1 cellular context compared by ENCODE assay signal in genomic region chr7:83629117-83629880, GRCh38.
TF ChIP-seq lines count a peak whose summit lies in the region.

No MANE protein-coding gene starts in this region.

TF ChIP-seq in H1, 55 proteins besides CTCF, POLR2A, EP300 and RAD21:
- TF ChIP-seq ASH2L (IDR thresholded peaks at IDR 0.05; ENCODE audit: low read length): peak; percentile 52
- no peak for TF ChIP-seq BRCA1 (IDR thresholded peaks at IDR 0.05; ENCODE audit: low read depth, low read length)
- no peak for TF ChIP-seq CHD7 (IDR thresholded peaks at IDR 0.05; ENCODE audit: insufficient replicate concordance, low read length)
- TF ChIP-seq TEAD4 (IDR thresholded peaks at IDR 0.05; ENCODE audit: low read depth, low read length): 0 out of 2 replicates have a peak, but pooled peaks have one; percentile 32
- peak; percentile 55; the same call in 1 of the 2 replicates for TF ChIP-seq YY1 (IDR thresholded peaks at IDR 0.05; ENCODE audit: low read depth, low read length)
- TF ChIP-seq CBX8 (IDR thresholded peaks at IDR 0.05; ENCODE audit: borderline replicate concordance, low read depth, low read length): no peak
- TF ChIP-seq RBBP5 (IDR thresholded peaks at IDR 0.05; ENCODE audit: borderline replicate concordance, low read depth, low read length): no peak; the same call in 1 of the 2 replicates
